Comparison of ENCODE assay signal across 11 cellular contexts in genomic region chr3:141544697-141545096, GRCh38. TPM values are rescaled to one million over a fixed set of nuclear protein-coding genes. Genes with fewer than 3 reads are reported as not detected.
A peak's percentile ranks its signal among the peaks of the same experiment; 100 is the strongest.
DNase-seq lines count a peak whose midpoint lies in the region; ATAC-seq lines count a peak whose summit lies in the region.
"Had no signal": no experiment of that assay in that cellular context is flagged by ENCODE, and none has a peak within 500 bp of the region (broad histone marks: within the 10 kb centered on the region; RNA-seq: fewer than 3 reads in every experiment).

No MANE protein-coding gene starts in this region.

- no peak overlapping the region for H3K9ac ChIP-seq in rectal smooth muscle tissue (ENCODE audit: low read length)

- no peaks in the 10 kb centered on the region for H3K4me1 ChIP-seq in rectal smooth muscle tissue (ENCODE audit: control insufficient read depth, insufficient read depth, low read length)
- H3K4me1 ChIP-seq: right atrium auricular region had no signal

- peak overlapping the region; percentile 5 for H3K4me3 ChIP-seq in rectal smooth muscle tissue (ENCODE audit: low read length)
- H3K4me3 ChIP-seq: right atrium auricular region had no signal

- H3K27ac ChIP-seq in rectal smooth muscle tissue (ENCODE audit: low read depth, low read length): no peak overlapping the region
- H3K27ac ChIP-seq: right atrium auricular region had no signal

- peaks cover 87% of the 10 kb centered on the region for H3K36me3 Mint-ChIP-seq in activated naive CD8-positive, alpha-beta T cell treated with anti-CD3 and anti-CD28 coated beads, Interleukin-2, amount 10 ng/mL, durations not matched to agents 7 days and 5 days

- H3K27me3 ChIP-seq in rectal smooth muscle tissue (ENCODE audit: control insufficient read depth, insufficient read depth, low read length): no peaks in the 10 kb centered on the region
- H3K27me3 ChIP-seq: right atrium auricular region had no signal

- peak overlapping the region; percentile 20 for H3K4me3 Mint-ChIP-seq in activated naive CD8-positive, alpha-beta T cell treated with anti-CD3 and anti-CD28 coated beads, Interleukin-2, amount 10 ng/mL, durations not matched to agents 7 days and 5 days

- H3K9me3 Mint-ChIP-seq in activated naive CD8-positive, alpha-beta T cell treated with anti-CD3 and anti-CD28 coated beads, Interleukin-2, amount 10 ng/mL, durations not matched to agents 7 days and 5 days: peaks cover 27% of the 10 kb centered on the region

- DNase-seq in activated gamma-delta T cell treated with anti-CD3 and anti-CD28 coated beads, Interleukin-2, amount 50 U/mL, for 16 hours (ENCODE audit: low read depth): peak; percentile 1
- DNase-seq in activated gamma-delta T cell (lab: John Stamatoyannopoulos, UW) (no peak), NCI-H2029 (lab: John Stamatoyannopoulos, UW) (peak; percentile 90), NCI-H345 treated with DMSO at 0.1 percent for 48 hours (lab: John Stamatoyannopoulos, UW; ENCODE audit: unreplicated experiment) (no peak), NCI-H526 (lab: John Stamatoyannopoulos, UW) (no peak), ureter (ENCODE audit: low spot score) (no peak)
- DNase-seq in activated naive CD8-positive, alpha-beta T cell treated with anti-CD3 and anti-CD28 coated beads, Interleukin-2, amount 10 ng/mL, durations not matched to agents 7 days and 5 days: no peak
- DNase-seq: AML-193, NCI-H1417 treated with DMSO at 0.1 percent for 48 hours had no signal

- H3K27me3 Mint-ChIP-seq in activated naive CD8-positive, alpha-beta T cell treated with anti-CD3 and anti-CD28 coated beads, Interleukin-2, amount 10 ng/mL, durations not matched to agents 7 days and 5 days: no peaks in the 10 kb centered on the region

- peak overlapping the region; percentile 74 for H3K27ac Mint-ChIP-seq in activated naive CD8-positive, alpha-beta T cell treated with anti-CD3 and anti-CD28 coated beads, Interleukin-2, amount 10 ng/mL, durations not matched to agents 7 days and 5 days

- no peaks in the 10 kb centered on the region for H3K36me3 ChIP-seq in rectal smooth muscle tissue (ENCODE audit: control insufficient read depth, insufficient read depth, low read length)
- H3K36me3 ChIP-seq: right atrium auricular region had no signal

- POLR2A ChIA-PET in activated naive CD8-positive, alpha-beta T cell treated with anti-CD3 and anti-CD28 coated beads, Interleukin-2, amount 10 ng/mL, durations not matched to agents 7 days and 5 days (lab: Charles Lee): interaction anchor here (0.6 to 1.6 kb wide), 4 partner anchors 8 to 57 kb away, joined by 3 to 5 read pairs (median 3); partner anchors contain the start of gene RASA2

- peaks cover 36% of the 10 kb centered on the region for H3K4me1 Mint-ChIP-seq in activated naive CD8-positive, alpha-beta T cell treated with anti-CD3 and anti-CD28 coated beads, Interleukin-2, amount 10 ng/mL, durations not matched to agents 7 days and 5 days

- ATAC-seq in activated naive CD8-positive, alpha-beta T cell treated with anti-CD3 and anti-CD28 coated beads, Interleukin-2, amount 10 ng/mL, durations not matched to agents 7 days and 5 days (ENCODE audit: low read depth): peak; percentile 74

RNA-seq across cellular contexts. Expression of gene RASA2, which starts 57.9 kb away (rescaled TPM):
- 10 to 100 TPM; 62.6 to 70.8 TPM for total RNA-seq in activated naive CD8-positive, alpha-beta T cell treated with anti-CD3 and anti-CD28 coated beads, Interleukin-2, amount 10 ng/mL, durations not matched to agents 7 days and 5 days
- 34.2 TPM for total RNA-seq in ureter

Comparison
In these comparisons a context has a peak if more than half of its experiments do, and no peak if none do; other contexts are left out.
1. DNase-seq: peak in activated gamma-delta T cell treated with anti-CD3 and anti-CD28 coated beads, Interleukin-2, amount 50 U/mL, for 16 hours (single experiment) and NCI-H2029 (single experiment); none in activated gamma-delta T cell (single experiment), activated naive CD8-positive, alpha-beta T cell treated with anti-CD3 and anti-CD28 coated beads, Interleukin-2, amount 10 ng/mL, durations not matched to agents 7 days and 5 days (single experiment), NCI-H345 treated with DMSO at 0.1 percent for 48 hours (single experiment), NCI-H526 (0 of 2) and ureter (single experiment).